Comparison of ENCODE assay signal across 9 cellular contexts in genomic region chr20:37525810-37526209, GRCh38. TPM values are rescaled to one million over a fixed set of nuclear protein-coding genes. Genes with fewer than 3 reads are reported as not detected.
DNase-seq lines count a peak whose midpoint lies in the region; ATAC-seq and TF ChIP-seq lines count a peak whose summit lies in the region.
"Had no signal": no experiment of that assay in that cellular context is flagged by ENCODE, and none has a peak within 500 bp of the region (broad histone marks: within the 10 kb centered on the region; RNA-seq: fewer than 3 reads in every experiment).

No MANE protein-coding gene starts in this region.

- 39% methylated on average over 5 of the region's 5 CpGs for WGBS in HUES64

- no peak overlapping the region for H3K27ac ChIP-seq in AG04450 (ENCODE audit: low read depth, low read length)
- H3K27ac ChIP-seq in HUES64 (ENCODE audit: low read depth, low read length), result peak overlapping the region; percentile 45; the same call in 1 of the 2 replicates
- H3K27ac ChIP-seq in naive thymus-derived CD4-positive, alpha-beta T cell (ENCODE audit: low read depth, low read length), result no peak overlapping the region

- H3K4me3 ChIP-seq in AG04450 (ENCODE audit: low read depth, low read length), result peak overlapping the region; percentile 97
- peak overlapping the region; percentile 87 for H3K4me3 ChIP-seq in HUES64 (ENCODE audit: low read length)
- H3K4me3 ChIP-seq in choroid plexus epithelial cell (ENCODE audit: low read depth, low read length), result peak overlapping the region; percentile 98
- no peak overlapping the region for H3K4me3 ChIP-seq in naive thymus-derived CD4-positive, alpha-beta T cell (ENCODE audit: low read length)

- intact Hi-C loops in naive thymus-derived CD4-positive, alpha-beta T cell (cut with micrococcal nuclease), result loop anchor here (2.0 to 5.0 kb wide), 6 partner anchors 141 to 1571 kb away; partner anchors contain the start of genes CTNNBL1 (in 1 of the 2), RAB5IF (in 1 of the 2), RBL1 (in 1 of the 2) and SCAND1 (in 1 of the 2)

- peak overlapping the region; percentile 81 to 95 (median 90) for H3K4me3 Mint-ChIP-seq in naive thymus-derived CD4-positive, alpha-beta T cell

- ATAC-seq in naive thymus-derived CD4-positive, alpha-beta T cell, result no peak
- ATAC-seq in GM21723 (IDR thresholded peaks at IDR 0.05; ENCODE audit: unreplicated experiment), result no peak
- no peak for ATAC-seq in GM19035 (IDR thresholded peaks at IDR 0.05; ENCODE audit: unreplicated experiment)

- peaks cover 28% of the 10 kb centered on the region for H3K4me1 ChIP-seq in HUES64 (ENCODE audit: insufficient read depth, low read length)
- peaks cover 30 to 35% of the 10 kb centered on the region in 2 donors for H3K4me1 ChIP-seq in naive thymus-derived CD4-positive, alpha-beta T cell (ENCODE audit: control insufficient read depth in 2 of 2, insufficient read depth in 2 of 2, low read length in 2 of 2)

- H3K36me3 Mint-ChIP-seq in naive thymus-derived CD4-positive, alpha-beta T cell, result peaks cover 0 to 5% (median 0%) of the 10 kb centered on the region in 5 donors

- CTCF ChIA-PET in AG04450 (lab: Charles Lee), result interaction anchor here (1.1 kb wide), 1 partner anchor 256 kb away, joined by 3 read pairs; no protein-coding TSS in a partner anchor
- CTCF ChIA-PET in naive thymus-derived CD4-positive, alpha-beta T cell (lab: Charles Lee), result interaction anchor here (0.5 to 1.3 kb wide), 2 partner anchors 9 to 1438 kb away, joined by 3 read pairs; no protein-coding TSS in a partner anchor

- POLR2A ChIA-PET in AG04450 (lab: Yijun Ruan, JAX), result no interaction called here
- POLR2A ChIA-PET in naive thymus-derived CD4-positive, alpha-beta T cell (lab: Charles Lee), result interaction anchor here (1.5 kb wide), 1 partner anchor 236 kb away, joined by 3 read pairs; the partner anchor contains the start of gene MANBAL

- H3K27ac Mint-ChIP-seq in naive thymus-derived CD4-positive, alpha-beta T cell, result peak overlapping the region in 6 of 9 donors; percentile 5 to 100 (median 81)

- H3K27me3 ChIP-seq in AG04450 (ENCODE audit: control insufficient read depth, insufficient read depth, low read length) (no peaks in the 10 kb centered on the region), HUES64 (ENCODE audit: insufficient read depth, low read length) (no peaks in the 10 kb centered on the region)
- H3K27me3 ChIP-seq in naive thymus-derived CD4-positive, alpha-beta T cell (ENCODE audit: control insufficient read depth in 2 of 2, insufficient read depth in 2 of 2, low read length in 2 of 2), result no peaks in the 10 kb centered on the region

- H3K36me3 ChIP-seq in HUES64 (ENCODE audit: insufficient read depth, low read length), result no peaks in the 10 kb centered on the region
- peaks cover 0 to 6% (median 0%) of the 10 kb centered on the region in 3 experiments for H3K36me3 ChIP-seq in naive thymus-derived CD4-positive, alpha-beta T cell (ENCODE audit: control insufficient read depth in 2 of 3, insufficient read depth in 3 of 3, low read length in 3 of 3)
- H3K36me3 ChIP-seq: neutrophil had no signal

- H3K27me3 Mint-ChIP-seq in naive thymus-derived CD4-positive, alpha-beta T cell, result peaks cover 0 to 7% (median 0%) of the 10 kb centered on the region in 5 donors

- no peak for DNase-seq in AG04450 (ENCODE audit: low read depth, low spot score)
- no peak for DNase-seq in choroid plexus epithelial cell (ENCODE audit: low read depth)
- DNase-seq in naive thymus-derived CD4-positive, alpha-beta T cell, result no peak
- DNase-seq in kidney tubule cell (ENCODE audit: low spot score), result no peak
- DNase-seq in NCI-H2107 (lab: John Stamatoyannopoulos, UW), result no peak

- H3K9me3 Mint-ChIP-seq in naive thymus-derived CD4-positive, alpha-beta T cell, result peaks cover 0 to 3% (median 0%) of the 10 kb centered on the region in 11 donors

- H3K9ac ChIP-seq in HUES64 (ENCODE audit: low read depth, low read length), result 0 out of 2 replicates have a peak overlapping the region, but pooled peaks have one; percentile 15

- peaks cover 42 to 63% (median 52%) of the 10 kb centered on the region in 7 donors for H3K4me1 Mint-ChIP-seq in naive thymus-derived CD4-positive, alpha-beta T cell

- H3K9me3 ChIP-seq in AG04450 (ENCODE audit: control insufficient read depth, insufficient read depth, low read length), result peaks cover 14% of the 10 kb centered on the region
- H3K9me3 ChIP-seq in HUES64 (ENCODE audit: insufficient read depth, low read depth, low read length), result no peaks in the 10 kb centered on the region
- H3K9me3 ChIP-seq in naive thymus-derived CD4-positive, alpha-beta T cell (ENCODE audit: control insufficient read depth in 2 of 3, low read length in 3 of 3), result no peaks in the 10 kb centered on the region

- TF ChIP-seq CTCF in AG04450 (IDR thresholded peaks at IDR 0.05; ENCODE audit: low read depth, low read length) (no peak), choroid plexus epithelial cell (conservative IDR thresholded peaks at IDR 0.05; ENCODE audit: low read depth, low read length) (no peak)

RNA-seq across cellular contexts. Expression of gene BLCAP, which starts 1.9 kb away (rescaled TPM):
- polyA plus RNA-seq in AG04450 (2011; rRNA removed), result 88.9 and 94.1 TPM in 2 replicates
- 73.2 and 73.7 TPM in 2 replicates for polyA minus RNA-seq in AG04450 (2011; rRNA and poly(A)+ RNA removed)
- polyA plus RNA-seq in HUES64 (2013, experiment 1 of 2), result 29.9 TPM
- 35.1 TPM for polyA plus RNA-seq in HUES64 (2013, experiment 2 of 2)
- 10 to 100 TPM; 42.1 to 94.7 (median 73.4) TPM for total RNA-seq in naive thymus-derived CD4-positive, alpha-beta T cell
- polyA plus RNA-seq in naive thymus-derived CD4-positive, alpha-beta T cell, result 10 to 100 TPM; 88.0 to 93.4 TPM

RNA-seq across cellular contexts. Expression of gene NNAT, which starts 4.8 kb away (rescaled TPM):
- polyA plus RNA-seq in AG04450 (2011; rRNA removed), result 54.0 and 59.6 TPM in 2 replicates
- 16.0 and 26.6 TPM in 2 replicates for polyA minus RNA-seq in AG04450 (2011; rRNA and poly(A)+ RNA removed)
- 93.2 TPM for polyA plus RNA-seq in HUES64 (2013, experiment 1 of 2)
- 98.6 TPM for polyA plus RNA-seq in HUES64 (2013, experiment 2 of 2)
- not detected for total RNA-seq in naive thymus-derived CD4-positive, alpha-beta T cell
- polyA plus RNA-seq in naive thymus-derived CD4-positive, alpha-beta T cell, result not detected

Comparison
In these comparisons a context has a peak if more than half of its experiments do, and no peak if none do; other contexts are left out.
1. RNA of gene NNAT, which starts 4.8 kb away (polyA plus RNA-seq): 54.0 to 59.6 TPM in AG04450; not detected in naive thymus-derived CD4-positive, alpha-beta T cell; every median in the first group is over 10 times any median in the second.